14 cellular contexts compared by ENCODE assay signal in the genomic region with DNA sequence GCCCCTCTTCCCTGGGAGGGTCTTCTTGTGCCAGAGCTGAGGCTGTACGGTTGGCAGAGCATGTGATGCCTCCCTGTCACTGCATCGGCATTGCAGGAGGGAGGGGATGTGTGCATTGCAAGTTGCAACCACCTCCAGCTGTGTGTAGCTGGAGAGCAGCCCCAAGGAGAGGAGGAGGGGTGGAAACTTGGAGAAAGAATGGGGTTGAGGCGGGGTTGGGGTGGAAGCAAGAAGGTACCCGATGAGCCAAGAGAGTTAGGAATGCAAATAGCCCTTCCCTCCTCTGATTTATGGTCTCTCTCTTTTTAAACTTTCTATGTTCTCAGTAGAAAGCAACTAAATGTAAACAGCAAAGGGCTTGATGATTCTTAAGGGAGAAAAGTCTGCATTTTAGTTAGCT. TPM values are rescaled to one million over a fixed set of nuclear protein-coding genes. Genes with fewer than 3 reads are reported as not detected.
A peak's percentile ranks its signal among the peaks of the same experiment; 100 is the strongest.
DNase-seq lines count a peak whose midpoint lies in the region; ATAC-seq and TF ChIP-seq lines count a peak whose summit lies in the region.
"Had no signal": no experiment of that assay in that cellular context is flagged by ENCODE, and none has a peak within 500 bp of the region (broad histone marks: within the 10 kb centered on the region; RNA-seq: fewer than 3 reads in every experiment).

No MANE protein-coding gene starts in this region.

- TF ChIP-seq CTCF in SK-N-SH (IDR thresholded peaks at IDR 0.05) (no peak), choroid plexus epithelial cell (conservative IDR thresholded peaks at IDR 0.05; ENCODE audit: low read depth, low read length) (no peak), upper lobe of left lung (IDR thresholded peaks at IDR 0.05) (no peak)
- TF ChIP-seq CTCF in CD8-positive, alpha-beta T cell (IDR thresholded peaks at IDR 0.05) = no peak

- H3K4me3 ChIP-seq in SK-N-SH (ENCODE audit: low read depth in 2 of 2, low read length in 1 of 2) (no peak overlapping the region), choroid plexus epithelial cell (ENCODE audit: low read depth, low read length) (no peak overlapping the region), upper lobe of left lung (no peak overlapping the region)
- H3K4me3 ChIP-seq in CD8-positive, alpha-beta T cell (ENCODE audit: low read depth, low read length) = no peak overlapping the region
- H3K4me3 ChIP-seq: gastrocnemius medialis, lower lobe of right lung, right lobe of liver had no signal

- H3K4me3 Mint-ChIP-seq in CD8-positive, alpha-beta T cell = no peak overlapping the region

- H3K4me1 Mint-ChIP-seq in CD8-positive, alpha-beta T cell (ENCODE audit: low read depth) = no peaks in the 10 kb centered on the region

- no peaks in the 10 kb centered on the region for H3F3A ChIP-seq in SK-N-SH (replicated peaks; ENCODE audit: insufficient read depth)

- DNase-seq in SK-N-SH (no peak), choroid plexus epithelial cell (ENCODE audit: low read depth) (peak; percentile 28), left kidney (ENCODE audit: low read depth, low spot score) (peak; percentile 80), upper lobe of left lung (no peak), DMS153 treated with DMSO at 0.1 percent for 48 hours (lab: John Stamatoyannopoulos, UW; ENCODE audit: unreplicated experiment) (no peak)
- no peak for DNase-seq in CD8-positive, alpha-beta T cell
- DNase-seq in activated naive CD4-positive, alpha-beta T cell treated with Interleukin-2 at 50 U/mL for 16 hours = no peak
- DNase-seq: activated T-cell treated with anti-CD3 and anti-CD28 coated beads for 4 hours, gastrocnemius medialis, KBM-7, lower lobe of right lung, NCI-H187 treated with DMSO at 0.1 percent for 48 hours, right lobe of liver had no signal

- H3K27me3 Mint-ChIP-seq in CD8-positive, alpha-beta T cell (ENCODE audit: low read depth) = peaks cover 3% of the 10 kb centered on the region

- no peak for TF ChIP-seq RAD21 in SK-N-SH (IDR thresholded peaks at IDR 0.05; ENCODE audit: low read length)

- H3K9me3 ChIP-seq in SK-N-SH (peaks cover 10% of the 10 kb centered on the region; the same call in 1 of the 2 replicates), upper lobe of left lung (peaks cover 0 to 6% (median 3%) of the 10 kb centered on the region in 4 donors)
- H3K9me3 ChIP-seq in CD8-positive, alpha-beta T cell (ENCODE audit: low read length) = peaks cover 7% of the 10 kb centered on the region
- H3K9me3 ChIP-seq: gastrocnemius medialis, lower lobe of right lung had no signal

- intact Hi-C loops in CD8-positive, alpha-beta T cell (cut with DNase I, micrococcal nuclease) = no loop called here

- no peaks in the 10 kb centered on the region for H4K20me1 ChIP-seq in SK-N-SH (ENCODE audit: insufficient read depth)

- POLR2A ChIA-PET in SK-N-SH (lab: Yijun Ruan, JAX) = no interaction called here
- POLR2A ChIA-PET in CD8-positive, alpha-beta T cell (lab: Charles Lee) = no interaction called here

- no peak overlapping the region for H3K27ac ChIP-seq in SK-N-SH (ENCODE audit: low read depth in 2 of 2, low read length in 1 of 2)
- no peak overlapping the region for H3K27ac ChIP-seq in upper lobe of left lung
- no peak overlapping the region for H3K27ac ChIP-seq in CD8-positive, alpha-beta T cell (ENCODE audit: low read depth, low read length)
- H3K27ac ChIP-seq: gastrocnemius medialis, lower lobe of right lung, right lobe of liver had no signal

- 48% methylated on average over 3 of the region's 4 CpGs for WGBS in SK-N-SH (ENCODE audit: low lambda C conversion rate)
- WGBS in upper lobe of left lung, 2 donors = 44 to 46% methylated on average over 4 of the region's 4 CpGs

- no peak for TF ChIP-seq POLR2A in upper lobe of left lung (IDR thresholded peaks at IDR 0.05)

- H2AFZ ChIP-seq in SK-N-SH (ENCODE audit: low read depth) = no peak overlapping the region

- no peak overlapping the region for H3K9ac ChIP-seq in SK-N-SH

- peaks cover 8% of the 10 kb centered on the region for H3K36me3 Mint-ChIP-seq in CD8-positive, alpha-beta T cell

- no peak overlapping the region for H3K4me2 ChIP-seq in SK-N-SH

- H3K36me3 ChIP-seq in SK-N-SH (replicated peaks in 1 of 2; ENCODE audit: control insufficient read depth in 1 of 2, insufficient read depth in 2 of 2, low read length in 1 of 2) (peaks cover 43 to 51% of the 10 kb centered on the region in 2 experiments), upper lobe of left lung (peaks cover 0 to 23% (median 0%) of the 10 kb centered on the region in 4 donors)
- no peaks in the 10 kb centered on the region for H3K36me3 ChIP-seq in CD8-positive, alpha-beta T cell (ENCODE audit: insufficient read depth, low read length)
- H3K36me3 ChIP-seq: right lobe of liver had no signal

- CTCF ChIA-PET in SK-N-SH (lab: Yijun Ruan, JAX) = interaction anchor here (0.9 to 1.5 kb wide), 3 partner anchors 10 to 154 kb away, joined by 3 read pairs; no protein-coding TSS in a partner anchor
- CTCF ChIA-PET in CD8-positive, alpha-beta T cell (lab: Charles Lee) = no interaction called here

- no peaks in the 10 kb centered on the region for H3K9me2 ChIP-seq in SK-N-SH

- 0 out of 2 replicates have a peak, but pooled peaks cover under 1% of the 10 kb centered on the region for H3K79me2 ChIP-seq in SK-N-SH (ENCODE audit: insufficient read depth)

- H3K9me3 Mint-ChIP-seq in CD8-positive, alpha-beta T cell = peaks cover 10% of the 10 kb centered on the region

- ATAC-seq in SK-N-SH treated with all-trans-retinoic acid at 6 μM for 48 hours = peak; percentile 38; the same call in 2 of the 3 replicates
- peak; percentile 36 to 58 for ATAC-seq in upper lobe of left lung (ENCODE audit: low FRiP score in 2 of 2)
- no peak for ATAC-seq in CD8-positive, alpha-beta T cell
- ATAC-seq: gastrocnemius medialis, right lobe of liver had no signal

- H3K4me1 ChIP-seq in SK-N-SH (ENCODE audit: control insufficient read depth in 1 of 2, insufficient read depth in 2 of 2, low read depth in 1 of 2, low read length in 1 of 2) = peaks cover 0 to 6% of the 10 kb centered on the region in 2 experiments; a peak in 2 of 4 replicates
- H3K4me1 ChIP-seq in upper lobe of left lung = peaks cover 0 to 12% (median 6%) of the 10 kb centered on the region in 4 donors
- H3K4me1 ChIP-seq in CD8-positive, alpha-beta T cell (ENCODE audit: insufficient read depth, low read length) = no peaks in the 10 kb centered on the region
- H3K4me1 ChIP-seq: gastrocnemius medialis, right lobe of liver had no signal

- H3K27ac Mint-ChIP-seq in CD8-positive, alpha-beta T cell = no peak overlapping the region

- TF ChIP-seq EP300 in SK-N-SH (IDR thresholded peaks at IDR 0.05; ENCODE audit: borderline replicate concordance in 1 of 2, low read depth in 1 of 2, low read length in 1 of 2) = no peak
- TF ChIP-seq EP300 in upper lobe of left lung (IDR thresholded peaks at IDR 0.05) = no peak

- H3K27me3 ChIP-seq in SK-N-SH (ENCODE audit: insufficient read depth) = no peaks in the 10 kb centered on the region
- no peaks in the 10 kb centered on the region for H3K27me3 ChIP-seq in upper lobe of left lung
- no peaks in the 10 kb centered on the region for H3K27me3 ChIP-seq in CD8-positive, alpha-beta T cell (ENCODE audit: insufficient read depth, low read length)
- H3K27me3 ChIP-seq: gastrocnemius medialis, right lobe of liver had no signal

TF ChIP-seq in SK-N-SH treated with all-trans-retinoic acid at 6 μM for 48 hours, 23 proteins besides CTCF, POLR2A, EP300 and RAD21 (continues in another document):
- TF ChIP-seq SNAI2 (CRISPR knock-in tag; IDR thresholded peaks at IDR 0.05) = no peak
- no peak for TF ChIP-seq ISL1 (CRISPR knock-in tag; IDR thresholded peaks at IDR 0.05)
- TF ChIP-seq ZNF565 (CRISPR knock-in tag; conservative IDR thresholded peaks at IDR 0.05; ENCODE audit: low read depth) = no peak
- no peak for TF ChIP-seq ZNF70 (CRISPR knock-in tag; IDR thresholded peaks at IDR 0.05)
- no peak for TF ChIP-seq RARB (CRISPR knock-in tag; IDR thresholded peaks at IDR 0.05)

TF ChIP-seq in SK-N-SH, 30 proteins besides CTCF, POLR2A, EP300 and RAD21 (continues in another document):
- TF ChIP-seq RXRA (IDR thresholded peaks at IDR 0.05; ENCODE audit: borderline replicate concordance, low read depth) (no peak), RCOR1 (IDR thresholded peaks at IDR 0.05; ENCODE audit: low read length) (no peak), POLR2AphosphoS5 (IDR thresholded peaks at IDR 0.05; ENCODE audit: low read depth, low read length) (no peak), GATA2 (CRISPR knock-in tag; IDR thresholded peaks at IDR 0.05) (no peak), SIN3A (IDR thresholded peaks at IDR 0.05; ENCODE audit: borderline replicate concordance, low read depth, low read length) (no peak), TCF12 (IDR thresholded peaks at IDR 0.05) (no peak), YY1 (IDR thresholded peaks at IDR 0.05; ENCODE audit: low read depth) (no peak), CHD2 (IDR thresholded peaks at IDR 0.05; ENCODE audit: low read length, partially characterized antibody) (no peak), EZH2phosphoT487 (IDR thresholded peaks at IDR 0.05; ENCODE audit: borderline replicate concordance, low read depth) (no peak), FOXM1 (IDR thresholded peaks at IDR 0.05; ENCODE audit: low read depth) (no peak)
- TF ChIP-seq, protein P1, sequence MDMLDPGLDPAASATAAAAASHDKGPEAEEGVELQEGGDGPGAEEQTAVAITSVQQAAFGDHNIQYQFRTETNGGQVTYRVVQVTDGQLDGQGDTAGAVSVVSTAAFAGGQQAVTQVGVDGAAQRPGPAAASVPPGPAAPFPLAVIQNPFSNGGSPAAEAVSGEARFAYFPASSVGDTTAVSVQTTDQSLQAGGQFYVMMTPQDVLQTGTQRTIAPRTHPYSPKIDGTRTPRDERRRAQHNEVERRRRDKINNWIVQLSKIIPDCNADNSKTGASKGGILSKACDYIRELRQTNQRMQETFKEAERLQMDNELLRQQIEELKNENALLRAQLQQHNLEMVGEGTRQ (IDR thresholded peaks at IDR 0.05; ENCODE audit: borderline replicate concordance, low read depth, low read length) = no peak
- TF ChIP-seq, protein P2, sequence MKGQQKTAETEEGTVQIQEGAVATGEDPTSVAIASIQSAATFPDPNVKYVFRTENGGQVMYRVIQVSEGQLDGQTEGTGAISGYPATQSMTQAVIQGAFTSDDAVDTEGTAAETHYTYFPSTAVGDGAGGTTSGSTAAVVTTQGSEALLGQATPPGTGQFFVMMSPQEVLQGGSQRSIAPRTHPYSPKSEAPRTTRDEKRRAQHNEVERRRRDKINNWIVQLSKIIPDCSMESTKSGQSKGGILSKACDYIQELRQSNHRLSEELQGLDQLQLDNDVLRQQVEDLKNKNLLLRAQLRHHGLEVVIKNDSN (IDR thresholded peaks at IDR 0.05; ENCODE audit: borderline replicate concordance, low read depth) = no peak

RNA-seq across cellular contexts. Expression of a gene that starts 48.1 kb away (rescaled TPM):
- polyA plus RNA-seq in SK-N-SH (2012; rRNA removed) = 1.3 and 2.4 TPM in 2 replicates
- polyA plus RNA-seq in SK-N-SH (2012; cell fraction: cytosol; rRNA removed) = 3.8 and 6.8 TPM in 2 replicates
- polyA plus RNA-seq in SK-N-SH (2012; cell fraction: nucleus; rRNA removed) = 0.33 and 0.68 TPM in 2 replicates
- 1 to 10 TPM in 4 of 6 donors, not detected in 2; 1.2 to 3.2 (median 1.3) TPM for total RNA-seq in upper lobe of left lung
- not detected for total RNA-seq in CD8-positive, alpha-beta T cell

Comparison
In these comparisons a context has a peak if more than half of its experiments do, and no peak if none do; other contexts are left out.
1. DNase-seq: peak in choroid plexus epithelial cell (single experiment) and left kidney (single experiment); none in SK-N-SH (single experiment), upper lobe of left lung (0 of 2), CD8-positive, alpha-beta T cell (0 of 7), activated naive CD4-positive, alpha-beta T cell treated with Interleukin-2 at 50 U/mL for 16 hours (single experiment) and DMS153 treated with DMSO at 0.1 percent for 48 hours (single experiment).